ENCODE assay signal across 12 cellular contexts in genomic region chr11:59903569-59903968, GRCh38. TPM values are rescaled to one million over a fixed set of nuclear protein-coding genes. Genes with fewer than 3 reads are reported as not detected.
"Had no signal": no experiment of that assay in that cellular context is flagged by ENCODE, and none has a peak within 500 bp of the region (broad histone marks: within the 10 kb centered on the region; RNA-seq: fewer than 3 reads in every experiment).

No MANE protein-coding gene starts in this region.

RNA-seq across cellular contexts. Expression of gene OOSP3, which starts 25.0 kb away (rescaled TPM):
- total RNA-seq: OCI-LY7, PC-3, PC-9, Peyer's patch, Right ventricle myocardium inferior, Right ventricle myocardium superior, RPMI7951, SJCRH30, SJSA1, SK-MEL-5, T-cell had no signal
- polyA plus RNA-seq: SK-N-SH had no signal

RNA-seq across cellular contexts. Expression of gene OOSP1, which starts 34.7 kb away (rescaled TPM):
- total RNA-seq: OCI-LY7, PC-3, PC-9, Peyer's patch, Right ventricle myocardium inferior, Right ventricle myocardium superior, RPMI7951, SJCRH30, SJSA1, SK-MEL-5, T-cell had no signal
- polyA plus RNA-seq: SK-N-SH had no signal

RNA-seq across cellular contexts. Expression of gene TCN1, which starts 37.3 kb away (rescaled TPM):
- total RNA-seq: OCI-LY7, Peyer's patch, Right ventricle myocardium inferior, Right ventricle myocardium superior, RPMI7951, SJCRH30, SJSA1, T-cell had no signal

RNA-seq across cellular contexts. Expression of gene CBLIF, which starts 58.3 kb away (rescaled TPM):
- total RNA-seq: OCI-LY7, PC-3, PC-9, Peyer's patch, Right ventricle myocardium inferior, Right ventricle myocardium superior, RPMI7951, SJCRH30, SJSA1, T-cell had no signal
- polyA plus RNA-seq: SK-N-SH had no signal
